1 cellular context compared by ENCODE assay signal in the genomic region with DNA sequence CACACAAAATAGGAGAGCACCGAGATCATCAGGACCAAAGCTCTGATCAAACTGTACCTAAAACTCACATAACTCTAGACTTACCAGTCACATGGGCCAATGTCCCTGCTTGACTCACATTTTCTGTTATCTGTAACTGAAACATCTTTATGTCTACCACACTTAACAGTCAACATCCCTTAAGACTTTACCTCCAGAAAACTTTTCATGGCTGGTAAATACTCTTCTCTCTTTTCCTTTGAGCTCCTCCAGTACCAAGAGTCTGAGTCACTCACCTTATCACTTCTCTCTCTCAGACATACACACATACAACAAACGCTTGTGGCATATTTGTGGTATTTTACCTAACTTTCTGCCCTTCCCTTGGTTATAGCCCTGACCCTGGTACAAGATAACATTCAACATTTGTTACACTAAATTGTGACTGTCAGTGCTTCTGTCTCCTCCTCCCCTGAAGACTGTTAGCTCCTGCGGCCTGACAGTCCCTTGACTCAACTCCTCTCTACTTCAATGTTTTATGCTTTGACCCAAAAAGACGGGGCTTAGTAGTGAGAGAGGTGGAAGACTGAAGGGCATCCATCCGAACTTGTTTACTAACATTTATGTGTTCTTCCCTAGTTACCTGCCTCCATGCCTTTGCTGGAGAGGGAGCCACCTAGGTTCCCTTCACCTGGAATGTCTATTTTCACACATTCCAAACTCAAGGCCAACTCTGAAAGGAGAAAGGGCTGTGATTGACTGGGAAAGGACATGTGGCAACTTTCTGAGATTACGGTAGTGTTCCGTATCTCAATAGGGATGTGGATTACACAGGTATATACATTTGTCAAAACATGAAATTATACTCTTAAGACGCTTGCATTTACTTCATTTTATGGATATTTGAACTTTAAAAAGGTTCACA.
A peak's percentile ranks its signal among the peaks of the same experiment; 100 is the strongest.
TF ChIP-seq lines count a peak whose summit lies in the region.

No MANE protein-coding gene starts in this region.

TF ChIP-seq in K562, 482 proteins besides CTCF, POLR2A, EP300 and RAD21 (continues in another document):
- TF ChIP-seq BCOR (IDR thresholded peaks at IDR 0.05) (peak; percentile 33; the same call in 1 of the 2 replicates), SMAD4 (CRISPR knock-in tag; conservative IDR thresholded peaks at IDR 0.05) (peak; percentile 72), ZNF644 (tag; IDR thresholded peaks at IDR 0.05; ENCODE audit: low read depth) (no peak), DPF2 (IDR thresholded peaks at IDR 0.05) (peak; percentile 96), ARHGAP35 (IDR thresholded peaks at IDR 0.05; ENCODE audit: partially characterized antibody) (no peak), EHMT2 (IDR thresholded peaks at IDR 0.05) (peak; percentile 87), MCM2 (IDR thresholded peaks at IDR 0.05; ENCODE audit: low read depth) (no peak), RBM25 (IDR thresholded peaks at IDR 0.05; ENCODE audit: low read depth, low read length, severe bottlenecking) (no peak), MTA2 (IDR thresholded peaks at IDR 0.05; ENCODE audit: low read depth) (peak; percentile 52), CHD1 (IDR thresholded peaks at IDR 0.05; ENCODE audit: low read length) (no peak), CREBBP (IDR thresholded peaks at IDR 0.05; ENCODE audit: low read depth, low read length) (no peak), DNMT1 (IDR thresholded peaks at IDR 0.05) (no peak), ETS2 (tag; IDR thresholded peaks at IDR 0.05; ENCODE audit: borderline replicate concordance, poor library complexity, severe bottlenecking) (no peak), ZSCAN29 (IDR thresholded peaks at IDR 0.05) (no peak), PCBP2 (IDR thresholded peaks at IDR 0.05; ENCODE audit: low read depth, low read length, poor library complexity, severe bottlenecking) (no peak), NFE2 (IDR thresholded peaks at IDR 0.05; ENCODE audit: low read depth) (peak; percentile 57), IFI16 (CRISPR knock-in tag; IDR thresholded peaks at IDR 0.05) (no peak), NFRKB (IDR thresholded peaks at IDR 0.05; ENCODE audit: low read depth) (0 out of 2 replicates have a peak, but pooled peaks have one; percentile 37), SP1 (CRISPR knock-in tag; IDR thresholded peaks at IDR 0.05) (no peak), LEF1 (IDR thresholded peaks at IDR 0.05) (peak; percentile 79; the same call in 1 of the 2 replicates), ZNF274 (IDR thresholded peaks at IDR 0.05; ENCODE audit: borderline replicate concordance, low read depth, low read length) (no peak), ZEB2 (IDR thresholded peaks at IDR 0.05) (peak; percentile 90), ETV1 (tag; conservative IDR thresholded peaks at IDR 0.05; ENCODE audit: low read depth) (0 out of 2 replicates have a peak, but pooled peaks have one; percentile 12), JUN (IDR thresholded peaks at IDR 0.05; ENCODE audit: borderline replicate concordance, low read depth, low read length) (peak; percentile 75; the same call in 1 of the 2 replicates), JUN (CRISPR knock-in tag; IDR thresholded peaks at IDR 0.05; ENCODE audit: borderline replicate concordance) (no peak; the same call in 1 of the 2 replicates), DACH1 (IDR thresholded peaks at IDR 0.05; ENCODE audit: partially characterized antibody) (peak; percentile 9), HDAC6 (IDR thresholded peaks at IDR 0.05; ENCODE audit: low read depth, low read length) (no peak), CREM (IDR thresholded peaks at IDR 0.05; ENCODE audit: low read depth) (peak; percentile 39; the same call in 1 of the 2 replicates), TAF1 (IDR thresholded peaks at IDR 0.05; ENCODE audit: control insufficient read depth, extremely low read depth, insufficient read depth, low read length, severe bottlenecking) (no peak), ZKSCAN1 (IDR thresholded peaks at IDR 0.05; ENCODE audit: low read depth, low read length) (no peak), SRSF3 (IDR thresholded peaks at IDR 0.05; ENCODE audit: insufficient read depth, low read length) (no peak), CXXC5 (CRISPR knock-in tag; IDR thresholded peaks at IDR 0.05) (peak; percentile 39; the same call in 1 of the 2 replicates), ZFP1 (CRISPR knock-in tag; IDR thresholded peaks at IDR 0.05) (no peak), BHLHE40 (IDR thresholded peaks at IDR 0.05; ENCODE audit: low read length) (no peak), ZNF316 (IDR thresholded peaks at IDR 0.05) (peak; percentile 13; the same call in 1 of the 2 replicates), HDAC2 (IDR thresholded peaks at IDR 0.05) (peak; percentile 86; the same call in 1 of the 2 replicates), ZBTB1 (CRISPR knock-in tag; IDR thresholded peaks at IDR 0.05; ENCODE audit: borderline replicate concordance, low read depth) (no peak), ZNF444 (CRISPR knock-in tag; IDR thresholded peaks at IDR 0.05) (no peak), ZNF311 (CRISPR knock-in tag; IDR thresholded peaks at IDR 0.05) (peak; percentile 27; the same call in 1 of the 2 replicates), MEF2D (tag; conservative IDR thresholded peaks at IDR 0.05; ENCODE audit: low read depth) (peak; percentile 66; the same call in 1 of the 2 replicates)
- TF ChIP-seq, protein P1, sequence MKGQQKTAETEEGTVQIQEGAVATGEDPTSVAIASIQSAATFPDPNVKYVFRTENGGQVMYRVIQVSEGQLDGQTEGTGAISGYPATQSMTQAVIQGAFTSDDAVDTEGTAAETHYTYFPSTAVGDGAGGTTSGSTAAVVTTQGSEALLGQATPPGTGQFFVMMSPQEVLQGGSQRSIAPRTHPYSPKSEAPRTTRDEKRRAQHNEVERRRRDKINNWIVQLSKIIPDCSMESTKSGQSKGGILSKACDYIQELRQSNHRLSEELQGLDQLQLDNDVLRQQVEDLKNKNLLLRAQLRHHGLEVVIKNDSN (CRISPR knock-in tag; IDR thresholded peaks at IDR 0.05), result peak; percentile 69
- TF ChIP-seq, protein P2, sequence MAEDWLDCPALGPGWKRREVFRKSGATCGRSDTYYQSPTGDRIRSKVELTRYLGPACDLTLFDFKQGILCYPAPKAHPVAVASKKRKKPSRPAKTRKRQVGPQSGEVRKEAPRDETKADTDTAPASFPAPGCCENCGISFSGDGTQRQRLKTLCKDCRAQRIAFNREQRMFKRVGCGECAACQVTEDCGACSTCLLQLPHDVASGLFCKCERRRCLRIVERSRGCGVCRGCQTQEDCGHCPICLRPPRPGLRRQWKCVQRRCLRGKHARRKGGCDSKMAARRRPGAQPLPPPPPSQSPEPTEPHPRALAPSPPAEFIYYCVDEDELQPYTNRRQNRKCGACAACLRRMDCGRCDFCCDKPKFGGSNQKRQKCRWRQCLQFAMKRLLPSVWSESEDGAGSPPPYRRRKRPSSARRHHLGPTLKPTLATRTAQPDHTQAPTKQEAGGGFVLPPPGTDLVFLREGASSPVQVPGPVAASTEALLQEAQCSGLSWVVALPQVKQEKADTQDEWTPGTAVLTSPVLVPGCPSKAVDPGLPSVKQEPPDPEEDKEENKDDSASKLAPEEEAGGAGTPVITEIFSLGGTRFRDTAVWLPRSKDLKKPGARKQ (CRISPR knock-in tag; IDR thresholded peaks at IDR 0.05), result no peak
- TF ChIP-seq, protein P3, sequence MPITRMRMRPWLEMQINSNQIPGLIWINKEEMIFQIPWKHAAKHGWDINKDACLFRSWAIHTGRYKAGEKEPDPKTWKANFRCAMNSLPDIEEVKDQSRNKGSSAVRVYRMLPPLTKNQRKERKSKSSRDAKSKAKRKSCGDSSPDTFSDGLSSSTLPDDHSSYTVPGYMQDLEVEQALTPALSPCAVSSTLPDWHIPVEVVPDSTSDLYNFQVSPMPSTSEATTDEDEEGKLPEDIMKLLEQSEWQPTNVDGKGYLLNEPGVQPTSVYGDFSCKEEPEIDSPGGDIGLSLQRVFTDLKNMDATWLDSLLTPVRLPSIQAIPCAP (CRISPR knock-in tag; IDR thresholded peaks at IDR 0.05; ENCODE audit: borderline replicate concordance), result no peak
- TF ChIP-seq, protein P4, sequence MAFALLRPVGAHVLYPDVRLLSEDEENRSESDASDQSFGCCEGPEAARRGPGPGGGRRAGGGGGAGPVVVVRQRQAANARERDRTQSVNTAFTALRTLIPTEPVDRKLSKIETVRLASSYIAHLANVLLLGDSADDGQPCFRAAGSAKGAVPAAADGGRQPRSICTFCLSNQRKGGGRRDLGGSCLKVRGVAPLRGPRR (CRISPR knock-in tag; IDR thresholded peaks at IDR 0.05), result no peak
- TF ChIP-seq, protein P5, sequence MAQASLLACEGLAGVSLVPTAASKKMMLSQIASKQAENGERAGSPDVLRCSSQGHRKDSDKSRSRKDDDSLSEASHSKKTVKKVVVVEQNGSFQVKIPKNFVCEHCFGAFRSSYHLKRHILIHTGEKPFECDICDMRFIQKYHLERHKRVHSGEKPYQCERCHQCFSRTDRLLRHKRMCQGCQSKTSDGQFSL (CRISPR knock-in tag; IDR thresholded peaks at IDR 0.05), result no peak
- TF ChIP-seq, protein P5 (tag; IDR thresholded peaks at IDR 0.05), result no peak
- TF ChIP-seq, protein P6, sequence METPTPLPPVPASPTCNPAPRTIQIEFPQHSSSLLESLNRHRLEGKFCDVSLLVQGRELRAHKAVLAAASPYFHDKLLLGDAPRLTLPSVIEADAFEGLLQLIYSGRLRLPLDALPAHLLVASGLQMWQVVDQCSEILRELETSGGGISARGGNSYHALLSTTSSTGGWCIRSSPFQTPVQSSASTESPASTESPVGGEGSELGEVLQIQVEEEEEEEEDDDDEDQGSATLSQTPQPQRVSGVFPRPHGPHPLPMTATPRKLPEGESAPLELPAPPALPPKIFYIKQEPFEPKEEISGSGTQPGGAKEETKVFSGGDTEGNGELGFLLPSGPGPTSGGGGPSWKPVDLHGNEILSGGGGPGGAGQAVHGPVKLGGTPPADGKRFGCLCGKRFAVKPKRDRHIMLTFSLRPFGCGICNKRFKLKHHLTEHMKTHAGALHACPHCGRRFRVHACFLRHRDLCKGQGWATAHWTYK (CRISPR knock-in tag; IDR thresholded peaks at IDR 0.05), result 0 out of 2 replicates have a peak, but pooled peaks have one; percentile 28
- TF ChIP-seq, protein P7, sequence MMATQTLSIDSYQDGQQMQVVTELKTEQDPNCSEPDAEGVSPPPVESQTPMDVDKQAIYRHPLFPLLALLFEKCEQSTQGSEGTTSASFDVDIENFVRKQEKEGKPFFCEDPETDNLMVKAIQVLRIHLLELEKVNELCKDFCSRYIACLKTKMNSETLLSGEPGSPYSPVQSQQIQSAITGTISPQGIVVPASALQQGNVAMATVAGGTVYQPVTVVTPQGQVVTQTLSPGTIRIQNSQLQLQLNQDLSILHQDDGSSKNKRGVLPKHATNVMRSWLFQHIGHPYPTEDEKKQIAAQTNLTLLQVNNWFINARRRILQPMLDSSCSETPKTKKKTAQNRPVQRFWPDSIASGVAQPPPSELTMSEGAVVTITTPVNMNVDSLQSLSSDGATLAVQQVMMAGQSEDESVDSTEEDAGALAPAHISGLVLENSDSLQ (IDR thresholded peaks at IDR 0.05), result peak; percentile 87
- TF ChIP-seq, protein P8, sequence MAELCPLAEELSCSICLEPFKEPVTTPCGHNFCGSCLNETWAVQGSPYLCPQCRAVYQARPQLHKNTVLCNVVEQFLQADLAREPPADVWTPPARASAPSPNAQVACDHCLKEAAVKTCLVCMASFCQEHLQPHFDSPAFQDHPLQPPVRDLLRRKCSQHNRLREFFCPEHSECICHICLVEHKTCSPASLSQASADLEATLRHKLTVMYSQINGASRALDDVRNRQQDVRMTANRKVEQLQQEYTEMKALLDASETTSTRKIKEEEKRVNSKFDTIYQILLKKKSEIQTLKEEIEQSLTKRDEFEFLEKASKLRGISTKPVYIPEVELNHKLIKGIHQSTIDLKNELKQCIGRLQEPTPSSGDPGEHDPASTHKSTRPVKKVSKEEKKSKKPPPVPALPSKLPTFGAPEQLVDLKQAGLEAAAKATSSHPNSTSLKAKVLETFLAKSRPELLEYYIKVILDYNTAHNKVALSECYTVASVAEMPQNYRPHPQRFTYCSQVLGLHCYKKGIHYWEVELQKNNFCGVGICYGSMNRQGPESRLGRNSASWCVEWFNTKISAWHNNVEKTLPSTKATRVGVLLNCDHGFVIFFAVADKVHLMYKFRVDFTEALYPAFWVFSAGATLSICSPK (IDR thresholded peaks at IDR 0.05; ENCODE audit: borderline replicate concordance), result no peak
- TF ChIP-seq, protein P9, sequence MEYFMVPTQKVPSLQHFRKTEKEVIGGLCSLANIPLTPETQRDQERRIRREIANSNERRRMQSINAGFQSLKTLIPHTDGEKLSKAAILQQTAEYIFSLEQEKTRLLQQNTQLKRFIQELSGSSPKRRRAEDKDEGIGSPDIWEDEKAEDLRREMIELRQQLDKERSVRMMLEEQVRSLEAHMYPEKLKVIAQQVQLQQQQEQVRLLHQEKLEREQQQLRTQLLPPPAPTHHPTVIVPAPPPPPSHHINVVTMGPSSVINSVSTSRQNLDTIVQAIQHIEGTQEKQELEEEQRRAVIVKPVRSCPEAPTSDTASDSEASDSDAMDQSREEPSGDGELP (CRISPR knock-in tag; IDR thresholded peaks at IDR 0.05; ENCODE audit: borderline replicate concordance), result no peak
- TF ChIP-seq, protein P10, sequence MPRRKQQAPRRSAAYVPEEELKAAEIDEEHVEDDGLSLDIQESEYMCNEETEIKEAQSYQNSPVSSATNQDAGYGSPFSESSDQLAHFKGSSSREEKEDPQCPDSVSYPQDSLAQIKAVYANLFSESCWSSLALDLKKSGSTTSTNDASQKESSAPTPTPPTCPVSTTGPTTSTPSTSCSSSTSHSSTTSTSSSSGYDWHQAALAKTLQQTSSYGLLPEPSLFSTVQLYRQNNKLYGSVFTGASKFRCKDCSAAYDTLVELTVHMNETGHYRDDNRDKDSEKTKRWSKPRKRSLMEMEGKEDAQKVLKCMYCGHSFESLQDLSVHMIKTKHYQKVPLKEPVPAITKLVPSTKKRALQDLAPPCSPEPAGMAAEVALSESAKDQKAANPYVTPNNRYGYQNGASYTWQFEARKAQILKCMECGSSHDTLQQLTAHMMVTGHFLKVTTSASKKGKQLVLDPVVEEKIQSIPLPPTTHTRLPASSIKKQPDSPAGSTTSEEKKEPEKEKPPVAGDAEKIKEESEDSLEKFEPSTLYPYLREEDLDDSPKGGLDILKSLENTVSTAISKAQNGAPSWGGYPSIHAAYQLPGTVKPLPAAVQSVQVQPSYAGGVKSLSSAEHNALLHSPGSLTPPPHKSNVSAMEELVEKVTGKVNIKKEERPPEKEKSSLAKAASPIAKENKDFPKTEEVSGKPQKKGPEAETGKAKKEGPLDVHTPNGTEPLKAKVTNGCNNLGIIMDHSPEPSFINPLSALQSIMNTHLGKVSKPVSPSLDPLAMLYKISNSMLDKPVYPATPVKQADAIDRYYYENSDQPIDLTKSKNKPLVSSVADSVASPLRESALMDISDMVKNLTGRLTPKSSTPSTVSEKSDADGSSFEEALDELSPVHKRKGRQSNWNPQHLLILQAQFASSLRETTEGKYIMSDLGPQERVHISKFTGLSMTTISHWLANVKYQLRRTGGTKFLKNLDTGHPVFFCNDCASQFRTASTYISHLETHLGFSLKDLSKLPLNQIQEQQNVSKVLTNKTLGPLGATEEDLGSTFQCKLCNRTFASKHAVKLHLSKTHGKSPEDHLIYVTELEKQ (CRISPR knock-in tag; IDR thresholded peaks at IDR 0.05), result no peak
- TF ChIP-seq, protein P11, sequence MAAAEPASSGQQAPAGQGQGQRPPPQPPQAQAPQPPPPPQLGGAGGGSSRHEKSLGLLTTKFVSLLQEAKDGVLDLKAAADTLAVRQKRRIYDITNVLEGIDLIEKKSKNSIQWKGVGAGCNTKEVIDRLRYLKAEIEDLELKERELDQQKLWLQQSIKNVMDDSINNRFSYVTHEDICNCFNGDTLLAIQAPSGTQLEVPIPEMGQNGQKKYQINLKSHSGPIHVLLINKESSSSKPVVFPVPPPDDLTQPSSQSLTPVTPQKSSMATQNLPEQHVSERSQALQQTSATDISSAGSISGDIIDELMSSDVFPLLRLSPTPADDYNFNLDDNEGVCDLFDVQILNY (CRISPR knock-in tag; IDR thresholded peaks at IDR 0.05), result no peak
